2 cellular contexts compared by ENCODE assay signal in genomic region chr10:101066890-101067355, GRCh38.
A peak's percentile ranks its signal among the peaks of the same experiment; 100 is the strongest.
TF ChIP-seq lines count a peak whose summit lies in the region.

No MANE protein-coding gene starts in this region.

TF ChIP-seq in H1, 55 proteins besides CTCF, POLR2A, EP300 and RAD21:
- TF ChIP-seq BCL11A (IDR thresholded peaks at IDR 0.05; ENCODE audit: low read depth in 2 of 2, low read length in 2 of 2) (no peak), JUND (IDR thresholded peaks at IDR 0.05; ENCODE audit: low read length) (no peak), SP1 (IDR thresholded peaks at IDR 0.05; ENCODE audit: low read depth, low read length) (0 out of 2 replicates have a peak, but pooled peaks have one; percentile 9), EGR1 (IDR thresholded peaks at IDR 0.05; ENCODE audit: borderline replicate concordance, low read depth, low read length) (no peak), ATF2 (IDR thresholded peaks at IDR 0.05; ENCODE audit: low read length) (no peak), KDM4A (IDR thresholded peaks at IDR 0.05; ENCODE audit: low read depth, low read length, severe bottlenecking) (peak; percentile 33), USF2 (IDR thresholded peaks at IDR 0.05; ENCODE audit: low read length) (no peak), CTBP2 (IDR thresholded peaks at IDR 0.05; ENCODE audit: borderline replicate concordance, insufficient read depth, insufficient read length, low read length) (peak; percentile 36), GABPA (IDR thresholded peaks at IDR 0.05; ENCODE audit: borderline replicate concordance, insufficient read depth, low read length) (no peak), SIN3A (conservative IDR thresholded peaks at IDR 0.05 in 1 of 2, IDR thresholded peaks at IDR 0.05 in 1 of 2; ENCODE audit: low read depth in 1 of 2, low read length in 2 of 2) (no peak; a peak in 1 of 4 replicates), JUN (IDR thresholded peaks at IDR 0.05; ENCODE audit: low read depth, low read length) (no peak), SP2 (IDR thresholded peaks at IDR 0.05; ENCODE audit: low read length) (no peak), EZH2 (IDR thresholded peaks at IDR 0.05; ENCODE audit: low read depth, low read length, severe bottlenecking) (peak; percentile 9), MAFK (IDR thresholded peaks at IDR 0.05; ENCODE audit: low read depth, low read length) (no peak), ASH2L (IDR thresholded peaks at IDR 0.05; ENCODE audit: low read length) (no peak), FOSL1 (IDR thresholded peaks at IDR 0.05; ENCODE audit: insufficient read depth, low read depth, low read length) (no peak), POU5F1 (IDR thresholded peaks at IDR 0.05; ENCODE audit: low read depth, low read length) (no peak), YY1 (IDR thresholded peaks at IDR 0.05; ENCODE audit: low read depth, low read length) (no peak), TCF12 (IDR thresholded peaks at IDR 0.05; ENCODE audit: low read depth, low read length) (no peak), BRCA1 (IDR thresholded peaks at IDR 0.05; ENCODE audit: low read depth, low read length) (no peak), CBX8 (IDR thresholded peaks at IDR 0.05; ENCODE audit: borderline replicate concordance, low read depth, low read length) (no peak), CHD2 (IDR thresholded peaks at IDR 0.05; ENCODE audit: low read length) (no peak), RXRA (IDR thresholded peaks at IDR 0.05; ENCODE audit: insufficient read depth, low read depth, low read length) (no peak), ZNF274 (IDR thresholded peaks at IDR 0.05; ENCODE audit: borderline replicate concordance, extremely low read depth, low read length) (no peak), CBX5 (IDR thresholded peaks at IDR 0.05; ENCODE audit: low read depth, low read length) (no peak), ATF3 (IDR thresholded peaks at IDR 0.05; ENCODE audit: insufficient read depth, low read depth, low read length) (no peak)

TF ChIP-seq in neural cell, 6 proteins besides CTCF, POLR2A, EP300 and RAD21:
- no peak for TF ChIP-seq MXI1 (conservative IDR thresholded peaks at IDR 0.05; ENCODE audit: poor library complexity, severe bottlenecking)
- no peak for TF ChIP-seq SMC3 (conservative IDR thresholded peaks at IDR 0.05; ENCODE audit: poor library complexity)
- TF ChIP-seq TAF1 (IDR thresholded peaks at IDR 0.05; ENCODE audit: low read depth), result no peak
- TF ChIP-seq REST (IDR thresholded peaks at IDR 0.05; ENCODE audit: borderline replicate concordance), result no peak
- no peak for TF ChIP-seq EZH2 (IDR thresholded peaks at IDR 0.05; ENCODE audit: borderline replicate concordance, insufficient read depth, low read length, poor library complexity, severe bottlenecking)
- no peak for TF ChIP-seq POLR2AphosphoS5 (IDR thresholded peaks at IDR 0.05)
